ENCODE assay signal across 19 cellular contexts in genomic region chr2:236159778-236160170, GRCh38. TPM values are rescaled to one million over a fixed set of nuclear protein-coding genes. Genes with fewer than 3 reads are reported as not detected.
DNase-seq lines count a peak whose midpoint lies in the region; ATAC-seq and TF ChIP-seq lines count a peak whose summit lies in the region.
"Had no signal": no experiment of that assay in that cellular context is flagged by ENCODE, and none has a peak within 500 bp of the region (broad histone marks: within the 10 kb centered on the region; RNA-seq: fewer than 3 reads in every experiment).

No MANE protein-coding gene starts in this region.

- peaks cover 84% of the 10 kb centered on the region for H3K27me3 ChIP-seq in NT2/D1 (ENCODE audit: insufficient read depth, insufficient read length)
- H3K27me3 ChIP-seq in iPS-15b (ENCODE audit: control insufficient read depth, insufficient read depth, low read length) = peaks cover 90% of the 10 kb centered on the region
- peaks cover 34 to 74% (median 56%) of the 10 kb centered on the region in 3 donors for H3K27me3 ChIP-seq in sigmoid colon
- peaks cover 3 to 73% (median 56%) of the 10 kb centered on the region in 45 donors for H3K27me3 ChIP-seq in dorsolateral prefrontal cortex

- no peak for TF ChIP-seq POLR2A in sigmoid colon (IDR thresholded peaks at IDR 0.05)

- no peak for TF ChIP-seq EP300 in sigmoid colon (IDR thresholded peaks at IDR 0.05)

- DNase-seq in GM13976 (ENCODE audit: low spot score) = peak; percentile 24
- no peak for DNase-seq in NT2/D1 (ENCODE audit: low read depth, low spot score)
- peak; percentile 53 for DNase-seq in sigmoid colon
- no peak for DNase-seq in OCI-M1 (lab: John Stamatoyannopoulos, UW)
- DNase-seq in COLO668 (lab: John Stamatoyannopoulos, UW; ENCODE audit: unreplicated experiment) = no peak
- DNase-seq in dorsolateral prefrontal cortex = no peak
- DNase-seq: CD4-positive, alpha-beta memory T cell; DMS79; HCEC 1CT; NCI-H1092 treated with DMSO at 0.1 percent for 48 hours; NCI-H2081; NCI-H510A; NCI-H774; PC-3; RPMI8226 had no signal

- H3K4me3 ChIP-seq in NT2/D1 (ENCODE audit: insufficient read length, low read depth) = peak overlapping the region; percentile 9
- peak overlapping the region; percentile 18 for H3K4me3 ChIP-seq in iPS-15b (ENCODE audit: low read depth, low read length)
- H3K4me3 ChIP-seq in sigmoid colon = no peak overlapping the region
- H3K4me3 ChIP-seq in dorsolateral prefrontal cortex = no peak overlapping the region
- H3K4me3 ChIP-seq: A549, BLaER1 had no signal

- intact Hi-C loops in sigmoid colon (cut with DNase I) = no loop called here
- intact Hi-C loops in dorsolateral prefrontal cortex (cut with DNase I) = no loop called here

- H3K9me3 ChIP-seq in NT2/D1 (ENCODE audit: insufficient read depth, low read length) = no peaks in the 10 kb centered on the region
- H3K9me3 ChIP-seq in iPS-15b (ENCODE audit: control insufficient read depth, insufficient read depth, low read length) = no peaks in the 10 kb centered on the region
- H3K9me3 ChIP-seq in sigmoid colon = no peaks in the 10 kb centered on the region
- H3K9me3 ChIP-seq: A549, BLaER1 had no signal

- TF ChIP-seq CTCF in GM13976 (IDR thresholded peaks at IDR 0.05; ENCODE audit: borderline replicate concordance, control extremely low read depth, extremely low read depth, insufficient read depth, missing control alignments) (no peak), sigmoid colon (IDR thresholded peaks at IDR 0.05) (no peak), dorsolateral prefrontal cortex (IDR thresholded peaks at IDR 0.05 in 54 of 56, conservative IDR thresholded peaks at IDR 0.05 in 2 of 56; ENCODE audit: low read depth in 1 of 56, partially characterized antibody in 56 of 56) (no peak)

- WGBS in sigmoid colon, 2 donors = 12 to 18% methylated on average over 33 of the region's 33 CpGs

- no peak for ATAC-seq in HG02588 (IDR thresholded peaks at IDR 0.05; ENCODE audit: unreplicated experiment)
- ATAC-seq: A549, PC-3 had no signal

- no peak overlapping the region for H3K27ac ChIP-seq in sigmoid colon
- H3K27ac ChIP-seq in dorsolateral prefrontal cortex = no peak overlapping the region
- H3K27ac ChIP-seq: A549, BLaER1 had no signal

- peaks cover 34% of the 10 kb centered on the region for H3K4me1 ChIP-seq in NT2/D1 (ENCODE audit: insufficient read depth, insufficient read length)
- H3K4me1 ChIP-seq in iPS-15b (ENCODE audit: control insufficient read depth, insufficient read depth, low read length) = peaks cover 12% of the 10 kb centered on the region
- H3K4me1 ChIP-seq in sigmoid colon = peaks cover 0 to 23% (median 17%) of the 10 kb centered on the region in 4 donors
- H3K4me1 ChIP-seq: A549 had no signal

- H3K9ac ChIP-seq in NT2/D1 (ENCODE audit: insufficient read length, low read depth) (no peak overlapping the region), iPS-15b (ENCODE audit: low read depth, low read length) (no peak overlapping the region)
- H3K9ac ChIP-seq: BLaER1 had no signal

- in situ Hi-C loops in GM13976 (cut with MboI; ENCODE audit: low sequenced_read_pairs, unreplicated experiment) = no loop called here

- H3K36me3 ChIP-seq in NT2/D1 (ENCODE audit: insufficient read depth, insufficient read length, low read length) (peaks cover 5% of the 10 kb centered on the region), iPS-15b (ENCODE audit: control insufficient read depth, insufficient read depth, low read length) (no peaks in the 10 kb centered on the region), sigmoid colon (no peaks in the 10 kb centered on the region)
- H3K36me3 ChIP-seq: BLaER1 had no signal

RNA-seq across cellular contexts. Expression of gene GBX2, which starts 8.4 kb away (rescaled TPM):
- total RNA-seq in sigmoid colon (not detected), dorsolateral prefrontal cortex (under 1 TPM in 13 of 120 experiments, not detected in 107; 0.24 to 0.89 (median 0.38) TPM)
- not detected for polyA plus RNA-seq in sigmoid colon
- total RNA-seq: CD4-positive, alpha-beta memory T cell had no signal
- polyA plus RNA-seq: CD4-positive, alpha-beta memory T cell had no signal

Comparison
In these comparisons a context has a peak if more than half of its experiments do, and no peak if none do; other contexts are left out.
1. DNase-seq: peak in GM13976 (single experiment) and sigmoid colon (single experiment); none in NT2/D1 (single experiment), OCI-M1 (single experiment), COLO668 (single experiment) and dorsolateral prefrontal cortex (0 of 10).
2. H3K4me3 ChIP-seq: peak in NT2/D1 (single experiment) and iPS-15b (single experiment); none in sigmoid colon (0 of 4) and dorsolateral prefrontal cortex (0 of 59).